In genomic region chr1:165169028-165169427, GRCh38 we compare ENCODE assay signal across 15 cellular contexts.
"Had no signal": no experiment of that assay in that cellular context is flagged by ENCODE, and none has a peak within 500 bp of the region (broad histone marks: within the 10 kb centered on the region; RNA-seq: fewer than 3 reads in every experiment).

No MANE protein-coding gene starts in this region.

- H3K36me3 Mint-ChIP-seq: mesothelial cell of epicardium had no signal

- H3K9me3 ChIP-seq: sigmoid colon, thoracic aorta had no signal

- H3K4me3 Mint-ChIP-seq: activated CD4-positive, alpha-beta memory T cell treated with anti-CD3 and anti-CD28 coated beads, Interleukin-2, amount 10 ng/mL, durations not matched to agents 7 days and 5 days; activated T-cell treated with anti-CD3 and anti-CD28 coated beads, Interleukin-2, amount 50 U/mL, for 24 hours; endodermal cell; mesothelial cell of epicardium had no signal

- H3K27ac ChIP-seq: cardiac muscle cell, dorsolateral prefrontal cortex, hepatocyte, sigmoid colon, thoracic aorta had no signal

- H3K4me1 Mint-ChIP-seq: activated CD4-positive, alpha-beta memory T cell treated with anti-CD3 and anti-CD28 coated beads, Interleukin-2, amount 10 ng/mL, durations not matched to agents 7 days and 5 days had no signal

- H3K4me3 ChIP-seq: cardiac muscle cell, dorsolateral prefrontal cortex, hepatocyte, sigmoid colon, thoracic aorta had no signal

- H2AFZ ChIP-seq: hepatocyte had no signal

- H3K36me3 ChIP-seq: cardiac muscle cell, sigmoid colon, thoracic aorta had no signal

- H3K4me1 ChIP-seq: sigmoid colon had no signal

- H3K9me3 Mint-ChIP-seq: activated CD4-positive, alpha-beta memory T cell treated with anti-CD3 and anti-CD28 coated beads, Interleukin-2, amount 10 ng/mL, durations not matched to agents 7 days and 5 days; activated T-cell treated with anti-CD3 and anti-CD28 coated beads, Interleukin-2, amount 50 U/mL, for 24 hours; endodermal cell; mesothelial cell of epicardium had no signal

- DNase-seq: activated CD4-positive, alpha-beta memory T cell treated with anti-CD3 and anti-CD28 coated beads, Interleukin-2, amount 10 ng/mL, durations not matched to agents 7 days and 5 days; activated CD4-positive, CD25-positive, alpha-beta regulatory T cell treated with anti-CD3 and anti-CD28 coated beads, Interleukin-2, amount 50 U/mL, for 72 hours; activated effector memory CD4-positive, alpha-beta T cell treated with Interleukin-2 at 50 U/mL for 16 hours; activated naive CD4-positive, alpha-beta T cell treated with anti-CD3 and anti-CD28 coated beads, Interleukin-2, amount 50 U/mL, for 16 hours; activated T-cell treated with anti-CD3 and anti-CD28 coated beads, Interleukin-2, amount 50 U/mL, for 24 hours; dorsolateral prefrontal cortex; endodermal cell; kidney glomerular epithelial cell; sigmoid colon; stimulated activated CD4-positive, alpha-beta T cell treated with anti-CD3 and anti-CD28 coated beads, Interleukin-1b, Interleukin-23, amount 100 ng/mL, for 48 hours had no signal

- H3K79me2 ChIP-seq: hepatocyte had no signal

- H3K27me3 ChIP-seq: cardiac muscle cell, hepatocyte, sigmoid colon had no signal

- FAIRE-seq: astrocyte had no signal

- H3K27ac Mint-ChIP-seq: activated CD4-positive, alpha-beta memory T cell treated with anti-CD3 and anti-CD28 coated beads, Interleukin-2, amount 10 ng/mL, durations not matched to agents 7 days and 5 days; activated T-cell treated with anti-CD3 and anti-CD28 coated beads, Interleukin-2, amount 50 U/mL, for 24 hours; endodermal cell; mesothelial cell of epicardium had no signal

- H3K4me2 ChIP-seq: hepatocyte had no signal

- H3K27me3 Mint-ChIP-seq: activated CD4-positive, alpha-beta memory T cell treated with anti-CD3 and anti-CD28 coated beads, Interleukin-2, amount 10 ng/mL, durations not matched to agents 7 days and 5 days had no signal
